In genomic region chr2:37625156-37625555, GRCh38 we compare ENCODE assay signal across 11 cellular contexts. TPM values are rescaled to one million over a fixed set of nuclear protein-coding genes. Genes with fewer than 3 reads are reported as not detected.
DNase-seq lines count a peak whose midpoint lies in the region; ATAC-seq and TF ChIP-seq lines count a peak whose summit lies in the region.
"Had no signal": no experiment of that assay in that cellular context is flagged by ENCODE, and none has a peak within 500 bp of the region (broad histone marks: within the 10 kb centered on the region; RNA-seq: fewer than 3 reads in every experiment).

No MANE protein-coding gene starts in this region.

- H3K4me1 Mint-ChIP-seq in osteocyte (ENCODE audit: unreplicated experiment) = peaks cover 20% of the 10 kb centered on the region
- H3K4me1 Mint-ChIP-seq: neural crest cell had no signal

- no peaks in the 10 kb centered on the region for H3K9me3 Mint-ChIP-seq in osteocyte (ENCODE audit: unreplicated experiment)

- H3K36me3 ChIP-seq in OCI-LY3 (replicated peaks; ENCODE audit: low read depth, low read length) = peaks cover 43% of the 10 kb centered on the region
- no peaks in the 10 kb centered on the region for H3K36me3 ChIP-seq in effector memory CD4-positive, alpha-beta T cell (ENCODE audit: control insufficient read depth, insufficient read depth, low read length)

- no peak overlapping the region for H3K4me3 Mint-ChIP-seq in osteocyte (ENCODE audit: unreplicated experiment)
- H3K4me3 Mint-ChIP-seq: neural crest cell had no signal

- peak overlapping the region; percentile 33; the same call in 1 of the 2 replicates for H2AFZ ChIP-seq in OCI-LY3 (ENCODE audit: low read depth, low read length)

- DNase-seq in EH (ENCODE audit: low read depth) (peak; percentile 85), osteocyte (ENCODE audit: extremely low spot score, unreplicated experiment) (no peak), NCI-H526 treated with DMSO at 0.1 percent for 48 hours (lab: John Stamatoyannopoulos, UW) (no peak)
- no peak for DNase-seq in effector memory CD4-positive, alpha-beta T cell
- DNase-seq: activated CD4-positive, alpha-beta T cell treated with anti-CD3 and anti-CD28 coated beads for 48 hours; NCI-H748 treated with DMSO at 0.1 percent for 48 hours had no signal

- ATAC-seq in GM19397 (IDR thresholded peaks at IDR 0.05; ENCODE audit: unreplicated experiment) (no peak), HG02610 (IDR thresholded peaks at IDR 0.05; ENCODE audit: unreplicated experiment) (no peak), HG02571 (IDR thresholded peaks at IDR 0.05; ENCODE audit: unreplicated experiment) (no peak)

- H3K4me3 ChIP-seq in OCI-LY3 (ENCODE audit: low read length) = peak overlapping the region; percentile 76
- no peak overlapping the region for H3K4me3 ChIP-seq in effector memory CD4-positive, alpha-beta T cell (ENCODE audit: insufficient read depth, low read depth, low read length, poor library complexity, severe bottlenecking)

- peaks cover 61% of the 10 kb centered on the region for H3K79me2 ChIP-seq in OCI-LY3 (ENCODE audit: low read length)

- H3K27me3 Mint-ChIP-seq in osteocyte (ENCODE audit: unreplicated experiment) = no peaks in the 10 kb centered on the region

- H3K4me1 ChIP-seq in OCI-LY3 (ENCODE audit: low read length) = peaks cover 60% of the 10 kb centered on the region
- peaks cover 45% of the 10 kb centered on the region for H3K4me1 ChIP-seq in effector memory CD4-positive, alpha-beta T cell (ENCODE audit: control insufficient read depth, insufficient read depth, low read length, poor library complexity, severe bottlenecking)

- H3K27ac Mint-ChIP-seq in osteocyte (ENCODE audit: unreplicated experiment) = peak overlapping the region; percentile 20

- no peaks in the 10 kb centered on the region for H3K36me3 Mint-ChIP-seq in osteocyte (ENCODE audit: unreplicated experiment)

- peak overlapping the region; percentile 100 for H3K4me2 ChIP-seq in OCI-LY3 (ENCODE audit: low read length)

- 0 out of 2 replicates have a peak, but pooled peaks cover 14% of the 10 kb centered on the region for H3K9me3 ChIP-seq in OCI-LY3 (ENCODE audit: insufficient read depth, low read length)
- H3K9me3 ChIP-seq in effector memory CD4-positive, alpha-beta T cell (ENCODE audit: control insufficient read depth, low read length) = no peaks in the 10 kb centered on the region

- H3K27me3 ChIP-seq in OCI-LY3 (ENCODE audit: low read depth, low read length) = no peaks in the 10 kb centered on the region
- H3K27me3 ChIP-seq in effector memory CD4-positive, alpha-beta T cell (replicated peaks; ENCODE audit: control insufficient read depth, insufficient read depth, low read length, poor library complexity, severe bottlenecking) = no peaks in the 10 kb centered on the region

- H3K9ac ChIP-seq in OCI-LY3 (ENCODE audit: low read length) = peak overlapping the region; percentile 96

- H3K27ac ChIP-seq in OCI-LY3 (ENCODE audit: low read length) = peak overlapping the region; percentile 100
- H3K27ac ChIP-seq in effector memory CD4-positive, alpha-beta T cell (ENCODE audit: insufficient read depth, low read length, poor library complexity, severe bottlenecking) = peak overlapping the region; percentile 64

- TF ChIP-seq CTCF in OCI-LY3 (IDR thresholded peaks at IDR 0.05; ENCODE audit: low read depth, low read length) (no peak), osteocyte (IDR thresholded peaks at IDR 0.05) (no peak)

- H4K20me1 ChIP-seq in OCI-LY3 (ENCODE audit: insufficient read depth, low read length) = no peaks in the 10 kb centered on the region

RNA-seq across cellular contexts. Expression of gene CDC42EP3, which starts 46.3 kb away (rescaled TPM):
- 40.9 and 46.2 TPM in 2 replicates for total RNA-seq in osteocyte
